In the genomic region with DNA sequence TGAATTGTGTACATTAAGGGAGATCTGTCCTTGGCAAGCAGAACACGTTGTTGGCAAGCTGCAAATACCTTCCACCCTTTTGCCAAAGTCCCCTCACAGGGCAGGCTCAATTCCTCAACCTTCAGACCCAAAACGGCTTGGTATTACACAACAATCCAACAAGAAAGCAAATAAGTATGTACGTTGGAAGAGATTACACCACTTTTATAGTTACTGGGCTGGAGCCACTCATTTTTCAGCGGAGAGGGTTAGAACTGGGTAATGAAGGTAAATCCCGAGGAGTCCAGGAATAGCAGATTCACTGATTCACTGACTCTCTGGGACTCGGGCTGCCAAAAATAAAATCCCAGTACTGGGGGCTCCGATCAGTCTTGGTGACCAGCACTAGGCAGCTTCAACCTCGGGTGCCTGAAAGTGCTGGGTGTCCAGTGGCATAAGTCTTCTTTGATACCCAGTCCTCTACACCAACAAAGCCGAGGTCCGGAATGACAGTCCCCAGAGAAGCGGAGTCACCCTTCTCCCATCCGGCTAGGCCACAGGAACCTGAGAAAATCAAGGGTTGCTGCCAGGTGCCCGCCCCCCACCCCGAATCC, we compare ENCODE assay signal across 8 cellular contexts. TPM values are rescaled to one million over a fixed set of nuclear protein-coding genes. Genes with fewer than 3 reads are reported as not detected.
A peak's percentile ranks its signal among the peaks of the same experiment; 100 is the strongest.
DNase-seq lines count a peak whose midpoint lies in the region; ATAC-seq and TF ChIP-seq lines count a peak whose summit lies in the region.

No MANE protein-coding gene starts in this region.

- no peaks in the 10 kb centered on the region for H3K27me3 Mint-ChIP-seq in activated T-cell treated with anti-CD3 and anti-CD28 coated beads, Interleukin-2, amount 50 U/mL, for 4 hours (ENCODE audit: low read depth)

- H4K20me1 ChIP-seq in smooth muscle cell (ENCODE audit: low read depth), result no peaks in the 10 kb centered on the region

- ATAC-seq in activated T-cell treated with anti-CD3 and anti-CD28 coated beads, Interleukin-2, amount 50 U/mL, for 4 hours, result no peak
- peak; percentile 2 for ATAC-seq in HG03460 (IDR thresholded peaks at IDR 0.05; ENCODE audit: unreplicated experiment)

- peaks cover 9% of the 10 kb centered on the region for H3K36me3 Mint-ChIP-seq in activated T-cell treated with anti-CD3 and anti-CD28 coated beads, Interleukin-2, amount 50 U/mL, for 4 hours (ENCODE audit: insufficient read depth)

- H3K9me3 ChIP-seq in ascending aorta (no peaks in the 10 kb centered on the region), smooth muscle cell (replicated peaks; ENCODE audit: low read depth) (no peaks in the 10 kb centered on the region)

- intact Hi-C loops in ascending aorta (cut with DNase I), result loop anchor here (2.0 to 10.0 kb wide), 4 partner anchors 43 to 251 kb away; a partner anchor contains a TSS

- no peaks in the 10 kb centered on the region for H3F3A ChIP-seq in smooth muscle cell (ENCODE audit: low read depth)

- peak overlapping the region; percentile 79 to 81 for H3K27ac ChIP-seq in ascending aorta
- peak overlapping the region; percentile 48 for H3K27ac ChIP-seq in smooth muscle cell (ENCODE audit: low read depth)

- H3K27me3 ChIP-seq in ascending aorta (no peaks in the 10 kb centered on the region), smooth muscle cell (ENCODE audit: low read depth) (no peaks in the 10 kb centered on the region)

- H3K4me1 ChIP-seq in ascending aorta (peaks cover 0 to 2% of the 10 kb centered on the region in 2 donors), smooth muscle cell (ENCODE audit: low read depth) (peaks cover 4% of the 10 kb centered on the region)

- WGBS in smooth muscle cell (ENCODE audit: low lambda C conversion rate), result 43% methylated on average over 14 of the region's 14 CpGs

- H3K9me3 Mint-ChIP-seq in activated T-cell treated with anti-CD3 and anti-CD28 coated beads, Interleukin-2, amount 50 U/mL, for 4 hours, result no peaks in the 10 kb centered on the region

- TF ChIP-seq CTCF in ascending aorta (IDR thresholded peaks at IDR 0.05), result no peak
- no peak for TF ChIP-seq CTCF in smooth muscle cell (IDR thresholded peaks at IDR 0.05; ENCODE audit: borderline replicate concordance, insufficient read depth, poor library complexity, severe bottlenecking)

- DNase-seq in activated T-cell treated with anti-CD3 and anti-CD28 coated beads, Interleukin-2, amount 50 U/mL, for 4 hours, result no peak
- DNase-seq in activated T-cell treated with anti-CD3 and anti-CD28 coated beads, Interleukin-2, amount 50 U/mL, for 48 hours, result no peak
- DNase-seq in ascending aorta (ENCODE audit: low spot score in 2 of 2), result no peak
- DNase-seq in iPS-NIHi11 (ENCODE audit: low spot score), result peak; percentile 28
- no peak for DNase-seq in smooth muscle cell (lab: John Stamatoyannopoulos, UW; ENCODE audit: unreplicated experiment)
- no peak for DNase-seq in NCI-H1105 treated with DMSO at 0.1 percent for 48 hours (lab: John Stamatoyannopoulos, UW)
- no peak for DNase-seq in mesenteric fat pad (ENCODE audit: low spot score)

- H3K4me3 ChIP-seq in ascending aorta, result peak overlapping the region; percentile 72 to 78
- H3K4me3 ChIP-seq in smooth muscle cell, result peak overlapping the region; percentile 87

- H3K4me2 ChIP-seq in smooth muscle cell, result peak overlapping the region; percentile 84

- peaks cover 14% of the 10 kb centered on the region for H3K4me1 Mint-ChIP-seq in activated T-cell treated with anti-CD3 and anti-CD28 coated beads, Interleukin-2, amount 50 U/mL, for 4 hours (ENCODE audit: low read depth)

- H3K36me3 ChIP-seq in ascending aorta, result peaks cover 0 to 3% of the 10 kb centered on the region in 2 donors
- no peaks in the 10 kb centered on the region for H3K36me3 ChIP-seq in smooth muscle cell (ENCODE audit: low read depth)

- peak overlapping the region; percentile 96 for H2AFZ ChIP-seq in smooth muscle cell (ENCODE audit: low read depth)

- peak overlapping the region; percentile 91 for H3K4me3 Mint-ChIP-seq in activated T-cell treated with anti-CD3 and anti-CD28 coated beads, Interleukin-2, amount 50 U/mL, for 4 hours

- H3K9ac ChIP-seq in smooth muscle cell (ENCODE audit: low read depth), result peak overlapping the region; percentile 74

- H3K79me2 ChIP-seq in smooth muscle cell (ENCODE audit: low read depth), result peaks cover 11% of the 10 kb centered on the region

RNA-seq across cellular contexts. Expression of a gene that starts 0.6 kb away (rescaled TPM):
- 10 to 100 TPM; 40.5 to 45.5 (median 42.3) TPM for total RNA-seq in activated T-cell treated with anti-CD3 and anti-CD28 coated beads, Interleukin-2, amount 50 U/mL, for 4 hours
- not detected for total RNA-seq in ascending aorta
- 4.0 and 9.0 TPM in 2 replicates for total RNA-seq in smooth muscle cell
- 7.6 and 9.5 TPM in 2 replicates for polyA plus RNA-seq in smooth muscle cell
- 14.7 TPM for total RNA-seq in mesenteric fat pad

RNA-seq across cellular contexts. Expression of a gene that starts 38.0 kb away (rescaled TPM):
- 1 to 10 TPM in 2 of 3 donors, under 1 TPM in 1; 0.61 to 3.4 (median 2.3) TPM for total RNA-seq in activated T-cell treated with anti-CD3 and anti-CD28 coated beads, Interleukin-2, amount 50 U/mL, for 4 hours
- total RNA-seq in ascending aorta (0.64 TPM), smooth muscle cell (not detected in 2 replicates), mesenteric fat pad (11.5 TPM)
- polyA plus RNA-seq in smooth muscle cell, result 0.72 TPM in 1 of 2 replicates, not detected in the other

RNA-seq across cellular contexts. Expression of a gene that starts 42.9 kb away (rescaled TPM):
- total RNA-seq in activated T-cell treated with anti-CD3 and anti-CD28 coated beads, Interleukin-2, amount 50 U/mL, for 4 hours, result 100 to 1,000 TPM; 451 to 525 (median 514) TPM
- total RNA-seq in ascending aorta (822 TPM), smooth muscle cell (2,676 and 3,414 TPM in 2 replicates), mesenteric fat pad (140 TPM)
- polyA plus RNA-seq in smooth muscle cell, result 301 and 319 TPM in 2 replicates

RNA-seq across cellular contexts. Expression of a gene that starts 56.8 kb away (rescaled TPM):
- total RNA-seq in activated T-cell treated with anti-CD3 and anti-CD28 coated beads, Interleukin-2, amount 50 U/mL, for 4 hours, result under 1 TPM; 0.13 to 0.22 (median 0.15) TPM
- total RNA-seq in ascending aorta, result not detected
- total RNA-seq in smooth muscle cell, result 0.04 TPM in 1 of 2 replicates, not detected in the other
- 0.14 and 0.46 TPM in 2 replicates for polyA plus RNA-seq in smooth muscle cell
- total RNA-seq in mesenteric fat pad, result 0.26 TPM

RNA-seq across cellular contexts. Expression of a gene that starts 59.8 kb away (rescaled TPM):
- 10 to 100 TPM; 49.6 to 70.8 (median 62.4) TPM for total RNA-seq in activated T-cell treated with anti-CD3 and anti-CD28 coated beads, Interleukin-2, amount 50 U/mL, for 4 hours
- total RNA-seq in ascending aorta, result 9.0 TPM
- 41.2 and 54.0 TPM in 2 replicates for total RNA-seq in smooth muscle cell
- polyA plus RNA-seq in smooth muscle cell, result 43.2 and 46.9 TPM in 2 replicates
- total RNA-seq in mesenteric fat pad, result 46.9 TPM
